In the genomic region with DNA sequence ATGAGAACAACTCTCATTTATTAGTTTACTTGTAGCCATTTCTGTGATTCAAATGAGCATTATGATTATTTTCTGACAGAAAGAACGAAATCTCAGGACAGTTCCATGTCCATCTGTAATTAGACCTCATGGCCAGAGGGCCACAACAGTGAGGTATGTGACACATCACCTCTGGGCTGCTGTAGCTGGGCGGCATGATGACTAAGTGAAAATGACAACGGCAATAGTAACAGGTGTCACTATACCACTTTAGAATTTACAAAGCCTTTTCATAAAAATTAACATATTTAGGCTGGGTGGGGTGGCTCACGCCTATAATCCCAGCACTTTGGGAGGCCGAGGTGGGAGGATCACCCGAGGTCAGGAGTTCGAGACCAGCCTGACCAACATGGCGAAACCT, we compare ENCODE assay signal across 17 cellular contexts.
DNase-seq lines count a peak whose midpoint lies in the region; ATAC-seq, FAIRE-seq and TF ChIP-seq lines count a peak whose summit lies in the region.
"Had no signal": no experiment of that assay in that cellular context is flagged by ENCODE, and none has a peak within 500 bp of the region (broad histone marks: within the 10 kb centered on the region; RNA-seq: fewer than 3 reads in every experiment).

No MANE protein-coding gene starts in this region.

- H3K9ac ChIP-seq in IMR-90 (ENCODE audit: low read depth, low read length), result no peak overlapping the region
- H3K9ac ChIP-seq in K562 (ENCODE audit: insufficient read depth in 1 of 2, low read depth in 2 of 2, low read length in 2 of 2), result no peak overlapping the region
- no peak overlapping the region for H3K9ac ChIP-seq in skeletal muscle tissue (ENCODE audit: low read depth in 1 of 3, low read length in 3 of 3)

- peaks cover 0 to 3% (median 0%) of the 10 kb centered on the region in 7 donors for H3K9me3 Mint-ChIP-seq in CD14-positive monocyte

- H3K4me3 ChIP-seq in IMR-90 (ENCODE audit: insufficient read depth, low read depth, low read length) (no peak overlapping the region), K562 (no peak overlapping the region), skeletal muscle tissue (ENCODE audit: low read length in 3 of 3) (no peak overlapping the region), ovary (no peak overlapping the region)

- dilution Hi-C loops in IMR-90 (cut with HindIII; ENCODE audit: low sequenced_read_pairs, unreplicated experiment), result no loop called here

- no peak overlapping the region for H3K14ac ChIP-seq in IMR-90 (replicated peaks; ENCODE audit: low read depth, low read length)

- TF ChIP-seq RAD21 in IMR-90 (IDR thresholded peaks at IDR 0.05; ENCODE audit: low read length) (no peak), K562 (CRISPR knock-in tag; conservative IDR thresholded peaks at IDR 0.05 in 1 of 2, IDR thresholded peaks at IDR 0.05 in 1 of 2) (no peak)

- 100% methylated on average over 4 of the region's 8 CpGs; no CpG with 5 or more reads in 1 of the 2 experiments for WGBS in IMR-90 (ENCODE audit: extremely low coverage in 2 of 2, insufficient read length in 1 of 2), 2 experiments
- WGBS in K562 (ENCODE audit: insufficient coverage, low coverage, missing lambda C conversion rate), result 0% methylated on average over 8 of the region's 8 CpGs
- WGBS in ovary, 3 donors, result 93 to 96% (median 95%) methylated on average over 8 of the region's 8 CpGs

- in situ Hi-C loops in IMR-90 (cut with MboI; ENCODE audit: low sequenced_read_pairs), result no loop called here
- in situ Hi-C loops in K562 (cut with MboI), result no loop called here

- no peak overlapping the region for H4K91ac ChIP-seq in IMR-90 (ENCODE audit: insufficient read depth, low read depth, low read length)

- peaks cover 6% of the 10 kb centered on the region for H3K9me1 ChIP-seq in IMR-90 (ENCODE audit: insufficient read depth, low read length)
- H3K9me1 ChIP-seq in K562 (ENCODE audit: control insufficient read depth, insufficient read depth, low read length), result no peaks in the 10 kb centered on the region

- H2AFZ ChIP-seq in IMR-90 (replicated peaks; ENCODE audit: low read length, poor library complexity) (no peak overlapping the region), K562 (ENCODE audit: low read depth, low read length) (no peak overlapping the region)

- BruUV-seq in IMR-90 (replicated peaks; lab: Mats Ljungman, UMichigan), result no TSS peak
- no TSS peak for BruUV-seq in K562 (replicated peaks; lab: Mats Ljungman, UMichigan)

- peak overlapping the region; percentile 86; the same call in 1 of the 2 replicates for H2AK5ac ChIP-seq in IMR-90 (ENCODE audit: low read depth, low read length)

- no peak overlapping the region for H3K23ac ChIP-seq in IMR-90 (ENCODE audit: low read depth, low read length)

- no peak overlapping the region for H2BK20ac ChIP-seq in IMR-90 (ENCODE audit: low read depth, low read length)

- TF ChIP-seq CTCF in IMR-90 (conservative IDR thresholded peaks at IDR 0.05; ENCODE audit: low read depth, low read length), result no peak
- no peak for TF ChIP-seq CTCF in K562 (IDR thresholded peaks at IDR 0.05 in 2 of 3, conservative IDR thresholded peaks at IDR 0.05 in 1 of 3; ENCODE audit: insufficient read depth in 2 of 3, low read depth in 1 of 3, low read length in 3 of 3)
- no peak for TF ChIP-seq CTCF in CD14-positive monocyte (IDR thresholded peaks at IDR 0.05)
- TF ChIP-seq CTCF in ovary (IDR thresholded peaks at IDR 0.05), result no peak

- H3K36me3 ChIP-seq in IMR-90 (ENCODE audit: control insufficient read depth, insufficient read depth, low read length) (no peaks in the 10 kb centered on the region), K562 (ENCODE audit: control insufficient read depth, insufficient read depth, low read length) (no peaks in the 10 kb centered on the region), skeletal muscle tissue (ENCODE audit: control insufficient read depth in 3 of 3, insufficient read depth in 3 of 3, low read length in 3 of 3) (no peaks in the 10 kb centered on the region), ovary (no peaks in the 10 kb centered on the region)

- H2BK15ac ChIP-seq in IMR-90 (ENCODE audit: low read depth, low read length), result no peak overlapping the region

- peak overlapping the region in 1 of 2 experiments; percentile 27; a peak in 1 of 4 replicates for H4K8ac ChIP-seq in IMR-90 (ENCODE audit: low read depth in 2 of 2, low read length in 2 of 2)

- H3K27ac ChIP-seq in IMR-90 (ENCODE audit: insufficient read depth, low read length) (no peak overlapping the region), K562 (ENCODE audit: extremely low read depth, low read depth, low read length) (no peak overlapping the region), skeletal muscle tissue (ENCODE audit: low read depth, low read length) (peak overlapping the region; percentile 31), ovary (no peak overlapping the region)

- peak overlapping the region; percentile 77; the same call in 1 of the 2 replicates for H3K4ac ChIP-seq in IMR-90 (ENCODE audit: low read depth, low read length)

- POLR2A ChIA-PET in IMR-90 (lab: Charles Lee; ENCODE audit: unreplicated experiment) (no interaction called here), K562 (lab: Yijun Ruan, JAX) (no interaction called here)

- no peaks in the 10 kb centered on the region for H3K79me2 ChIP-seq in K562 (ENCODE audit: control insufficient read depth, insufficient read depth, low read length)

- H3K27me3 ChIP-seq in IMR-90 (ENCODE audit: control insufficient read depth, insufficient read depth, low read length) (no peaks in the 10 kb centered on the region), K562 (ENCODE audit: control insufficient read depth in 2 of 2, insufficient read depth in 2 of 2, low read length in 2 of 2) (no peaks in the 10 kb centered on the region; a peak in 1 of 5 replicates), skeletal muscle tissue (ENCODE audit: control insufficient read depth in 3 of 3, insufficient read depth in 3 of 3, low read length in 3 of 3) (no peaks in the 10 kb centered on the region), ovary (no peaks in the 10 kb centered on the region)

- H3K79me1 ChIP-seq in IMR-90 (ENCODE audit: low read depth in 1 of 2, low read length in 2 of 2), result no peaks in the 10 kb centered on the region

- H2BK120ac ChIP-seq in IMR-90 (ENCODE audit: low read depth, low read length), result peak overlapping the region; percentile 5; the same call in 1 of the 2 replicates

- intact Hi-C loops in IMR-90 (cut with micrococcal nuclease), result no loop called here
- intact Hi-C loops in K562 (cut with micrococcal nuclease), result no loop called here
- intact Hi-C loops in CD14-positive monocyte (cut with micrococcal nuclease), result no loop called here
- intact Hi-C loops in ovary (cut with DNase I), result no loop called here

- CTCF ChIA-PET in IMR-90 (lab: Yijun Ruan, JAX) (interaction anchor here (0.5 kb wide), 1 partner anchor 114 kb away, joined by 3 read pairs; no protein-coding TSS in a partner anchor), K562 (lab: Yijun Ruan, JAX; ENCODE audit: low intra/inter-chr PET ratio) (no interaction called here)

- peaks cover 7% of the 10 kb centered on the region for H3K4me1 ChIP-seq in IMR-90 (ENCODE audit: control insufficient read depth, insufficient read depth, low read length)
- H3K4me1 ChIP-seq in K562 (replicated peaks in 1 of 2; ENCODE audit: control insufficient read depth in 2 of 2, insufficient read depth in 2 of 2, low read length in 2 of 2), result no peaks in the 10 kb centered on the region
- H3K4me1 ChIP-seq in skeletal muscle tissue (ENCODE audit: control insufficient read depth in 3 of 3, insufficient read depth in 3 of 3, low read length in 3 of 3), result peaks cover 0 to 12% (median 4%) of the 10 kb centered on the region in 3 donors
- no peaks in the 10 kb centered on the region for H3K4me1 ChIP-seq in ovary (ENCODE audit: insufficient read depth)

- peaks cover 0 to 6% (median 0%) of the 10 kb centered on the region in 3 donors for H3K27me3 Mint-ChIP-seq in CD14-positive monocyte (ENCODE audit: low read depth in 3 of 3)

- H3K4me1 Mint-ChIP-seq in CD14-positive monocyte, result peaks cover 17% of the 10 kb centered on the region

- H3K36me3 Mint-ChIP-seq in CD14-positive monocyte, result no peaks in the 10 kb centered on the region

- no peak overlapping the region for H3K4me3 Mint-ChIP-seq in CD14-positive monocyte

- H3K4me2 ChIP-seq in IMR-90 (ENCODE audit: low read depth, low read length) (no peak overlapping the region), K562 (ENCODE audit: insufficient read depth, low read length) (no peak overlapping the region)

- TF ChIP-seq POLR2A in IMR-90 (IDR thresholded peaks at IDR 0.05; ENCODE audit: low read depth, low read length) (no peak), K562 (conservative IDR thresholded peaks at IDR 0.05) (no peak), ovary (IDR thresholded peaks at IDR 0.05) (no peak)

- DNase-seq in IMR-90 (no peak), K562 (ENCODE audit: extremely low read depth in 1 of 4, low spot score in 3 of 4) (no peak), myocyte (ENCODE audit: low read depth) (peak; percentile 41), MV-4-11 (lab: John Stamatoyannopoulos, UW) (no peak), CD14-positive monocyte (ENCODE audit: low spot score) (no peak), ovary (no peak)
- DNase-seq: C1 segment of cervical spinal cord, COR-L47, DMS153, NCI-H1092, NCI-H146, NCI-H2081 treated with DMSO at 0.1 percent for 48 hours, NCI-H510A treated with DMSO at 0.1 percent for 48 hours, SHP77 treated with DMSO at 0.1 percent for 48 hours had no signal

- no peak overlapping the region for H3K18ac ChIP-seq in IMR-90 (ENCODE audit: low read depth, low read length)

- H2AK9ac ChIP-seq in IMR-90 (replicated peaks; ENCODE audit: low read depth, low read length, poor library complexity), result no peak overlapping the region

- no peak for TF ChIP-seq EP300 in K562 (IDR thresholded peaks at IDR 0.05; ENCODE audit: low read length)
- no peak for TF ChIP-seq EP300 in ovary (IDR thresholded peaks at IDR 0.05)

- ATAC-seq in IMR-90 (ENCODE audit: low read depth) (no peak), K562 (no peak), HG03354 (IDR thresholded peaks at IDR 0.05; ENCODE audit: poor library complexity, severe bottlenecking, unreplicated experiment) (no peak)
- ATAC-seq: Panc1 had no signal

- H3K56ac ChIP-seq in IMR-90 (ENCODE audit: extremely low read depth, insufficient read depth, low read length), result no peak overlapping the region

- no peak overlapping the region for H2BK5ac ChIP-seq in IMR-90 (ENCODE audit: low read depth, low read length, poor library complexity, severe bottlenecking)

- H3K9me3 ChIP-seq in IMR-90 (ENCODE audit: control insufficient read depth, insufficient read depth, low read length), result no peaks in the 10 kb centered on the region
- no peaks in the 10 kb centered on the region for H3K9me3 ChIP-seq in K562 (replicated peaks; ENCODE audit: control insufficient read depth, insufficient read depth, low read depth, low read length)
- no peaks in the 10 kb centered on the region for H3K9me3 ChIP-seq in skeletal muscle tissue (ENCODE audit: control insufficient read depth in 3 of 3, low read length in 3 of 3)
- no peaks in the 10 kb centered on the region for H3K9me3 ChIP-seq in ovary

- FAIRE-seq in K562 (lab: Jason Lieb, UNC), result no peak

- no peak overlapping the region for H4K5ac ChIP-seq in IMR-90 (ENCODE audit: low read depth, low read length)

- H3K27ac Mint-ChIP-seq in CD14-positive monocyte, result no peak overlapping the region

- H4K20me1 ChIP-seq in IMR-90 (ENCODE audit: insufficient read depth, low read length) (no peaks in the 10 kb centered on the region), K562 (replicated peaks; ENCODE audit: control insufficient read depth, insufficient read depth, low read length) (no peaks in the 10 kb centered on the region)
